1 cellular context compared by ENCODE assay signal in the genomic region with DNA sequence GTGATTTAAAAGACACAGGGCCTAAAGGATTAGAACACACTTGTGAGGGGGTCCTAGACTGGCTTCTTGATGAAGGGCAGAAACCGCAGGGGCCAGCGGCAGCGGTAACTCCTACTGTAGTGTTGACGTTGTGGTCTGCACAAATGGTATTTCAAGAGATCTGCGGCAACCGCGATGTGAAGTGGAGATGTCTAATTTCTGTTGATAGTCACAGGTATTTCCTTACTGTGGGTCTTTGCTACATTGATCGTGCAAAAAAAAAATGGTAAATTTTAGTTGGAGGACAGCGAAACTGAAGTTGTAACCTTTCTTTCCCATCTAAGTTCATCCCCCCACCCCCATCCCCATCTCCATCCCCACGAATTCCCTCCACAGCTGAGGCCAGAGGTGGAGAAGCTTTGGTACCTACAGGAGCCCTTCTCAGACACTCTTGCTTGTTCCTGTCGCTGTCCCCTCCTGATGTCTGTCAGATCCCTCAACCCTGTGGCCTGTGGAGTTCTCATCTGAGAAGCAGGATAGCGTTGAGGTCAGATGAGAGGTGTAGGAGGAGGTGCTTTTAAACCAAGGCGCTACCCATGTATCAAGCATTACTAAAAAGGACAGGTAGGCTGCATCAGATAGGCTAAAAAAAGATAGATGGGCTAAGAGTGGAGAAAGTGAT.
TF ChIP-seq lines count a peak whose summit lies in the region.

No MANE protein-coding gene starts in this region.

TF ChIP-seq in WTC11, 78 proteins besides CTCF, POLR2A, EP300 and RAD21 (continued from another document):
- TF ChIP-seq, protein P1, sequence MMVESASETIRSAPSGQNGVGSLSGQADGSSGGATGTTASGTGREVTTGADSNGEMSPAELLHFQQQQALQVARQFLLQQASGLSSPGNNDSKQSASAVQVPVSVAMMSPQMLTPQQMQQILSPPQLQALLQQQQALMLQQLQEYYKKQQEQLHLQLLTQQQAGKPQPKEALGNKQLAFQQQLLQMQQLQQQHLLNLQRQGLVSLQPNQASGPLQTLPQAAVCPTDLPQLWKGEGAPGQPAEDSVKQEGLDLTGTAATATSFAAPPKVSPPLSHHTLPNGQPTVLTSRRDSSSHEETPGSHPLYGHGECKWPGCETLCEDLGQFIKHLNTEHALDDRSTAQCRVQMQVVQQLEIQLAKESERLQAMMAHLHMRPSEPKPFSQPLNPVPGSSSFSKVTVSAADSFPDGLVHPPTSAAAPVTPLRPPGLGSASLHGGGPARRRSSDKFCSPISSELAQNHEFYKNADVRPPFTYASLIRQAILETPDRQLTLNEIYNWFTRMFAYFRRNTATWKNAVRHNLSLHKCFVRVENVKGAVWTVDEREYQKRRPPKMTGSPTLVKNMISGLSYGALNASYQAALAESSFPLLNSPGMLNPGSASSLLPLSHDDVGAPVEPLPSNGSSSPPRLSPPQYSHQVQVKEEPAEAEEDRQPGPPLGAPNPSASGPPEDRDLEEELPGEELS (CRISPR knock-in tag; IDR thresholded peaks at IDR 0.05): no peak
- no peak for TF ChIP-seq IRF2 (CRISPR knock-in tag; IDR thresholded peaks at IDR 0.05; ENCODE audit: borderline replicate concordance, low read depth)
- no peak for TF ChIP-seq ZNF121 (CRISPR knock-in tag; IDR thresholded peaks at IDR 0.05)
- no peak for TF ChIP-seq GTF2I (CRISPR knock-in tag; conservative IDR thresholded peaks at IDR 0.05)
